In genomic region chr5:18965893-18966292, GRCh38 we compare ENCODE assay signal across 1 cellular context.
TF ChIP-seq lines count a peak whose summit lies in the region.

No MANE protein-coding gene starts in this region.

TF ChIP-seq in GM23338, 12 proteins besides CTCF, POLR2A, EP300 and RAD21 (continued from another document):
- TF ChIP-seq ZNF462 (CRISPR knock-in tag; IDR thresholded peaks at IDR 0.05) = no peak
- TF ChIP-seq STAT1 (IDR thresholded peaks at IDR 0.05; ENCODE audit: unreplicated experiment) = no peak
- no peak for TF ChIP-seq ETS1 (IDR thresholded peaks at IDR 0.05)
- no peak for TF ChIP-seq ZNF114 (CRISPR knock-in tag; IDR thresholded peaks at IDR 0.05)
- no peak for TF ChIP-seq CREB1 (CRISPR knock-in tag; IDR thresholded peaks at IDR 0.05; ENCODE audit: low read depth)
- TF ChIP-seq REST (IDR thresholded peaks at IDR 0.05; ENCODE audit: unreplicated experiment) = no peak
- no peak for TF ChIP-seq NANOG (IDR thresholded peaks at IDR 0.05; ENCODE audit: borderline replicate concordance)
